1 cellular context compared by ENCODE assay signal in the genomic region with DNA sequence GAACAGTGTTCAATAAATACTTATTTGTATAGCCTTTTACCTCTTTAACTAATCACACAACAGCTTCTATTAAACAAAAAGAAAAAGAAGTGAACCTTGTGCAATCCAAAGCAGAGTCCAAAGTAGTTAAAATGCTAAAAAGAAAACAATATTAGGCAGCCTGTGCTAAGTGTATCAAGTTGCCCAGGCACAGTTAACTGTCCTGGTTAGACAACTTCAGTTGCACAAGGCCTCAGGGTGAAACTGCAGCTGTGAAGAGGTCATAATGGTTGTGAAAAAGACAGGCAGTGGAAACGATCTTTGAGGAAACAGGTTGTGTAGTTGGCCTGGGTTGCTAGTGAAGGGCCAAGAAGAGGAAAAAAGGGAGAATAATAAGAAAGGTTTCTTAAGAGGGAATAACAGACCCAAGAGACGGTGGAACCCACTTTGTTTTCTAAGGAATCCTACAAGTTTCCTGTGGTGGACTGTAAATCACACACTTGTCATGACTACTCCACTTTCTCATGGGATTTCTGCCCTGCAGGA.
TF ChIP-seq lines count a peak whose summit lies in the region.

No MANE protein-coding gene starts in this region.

TF ChIP-seq in HepG2, 621 proteins besides CTCF, POLR2A, EP300 and RAD21 (continued from another document and continues in another):
- TF ChIP-seq, protein P1, sequence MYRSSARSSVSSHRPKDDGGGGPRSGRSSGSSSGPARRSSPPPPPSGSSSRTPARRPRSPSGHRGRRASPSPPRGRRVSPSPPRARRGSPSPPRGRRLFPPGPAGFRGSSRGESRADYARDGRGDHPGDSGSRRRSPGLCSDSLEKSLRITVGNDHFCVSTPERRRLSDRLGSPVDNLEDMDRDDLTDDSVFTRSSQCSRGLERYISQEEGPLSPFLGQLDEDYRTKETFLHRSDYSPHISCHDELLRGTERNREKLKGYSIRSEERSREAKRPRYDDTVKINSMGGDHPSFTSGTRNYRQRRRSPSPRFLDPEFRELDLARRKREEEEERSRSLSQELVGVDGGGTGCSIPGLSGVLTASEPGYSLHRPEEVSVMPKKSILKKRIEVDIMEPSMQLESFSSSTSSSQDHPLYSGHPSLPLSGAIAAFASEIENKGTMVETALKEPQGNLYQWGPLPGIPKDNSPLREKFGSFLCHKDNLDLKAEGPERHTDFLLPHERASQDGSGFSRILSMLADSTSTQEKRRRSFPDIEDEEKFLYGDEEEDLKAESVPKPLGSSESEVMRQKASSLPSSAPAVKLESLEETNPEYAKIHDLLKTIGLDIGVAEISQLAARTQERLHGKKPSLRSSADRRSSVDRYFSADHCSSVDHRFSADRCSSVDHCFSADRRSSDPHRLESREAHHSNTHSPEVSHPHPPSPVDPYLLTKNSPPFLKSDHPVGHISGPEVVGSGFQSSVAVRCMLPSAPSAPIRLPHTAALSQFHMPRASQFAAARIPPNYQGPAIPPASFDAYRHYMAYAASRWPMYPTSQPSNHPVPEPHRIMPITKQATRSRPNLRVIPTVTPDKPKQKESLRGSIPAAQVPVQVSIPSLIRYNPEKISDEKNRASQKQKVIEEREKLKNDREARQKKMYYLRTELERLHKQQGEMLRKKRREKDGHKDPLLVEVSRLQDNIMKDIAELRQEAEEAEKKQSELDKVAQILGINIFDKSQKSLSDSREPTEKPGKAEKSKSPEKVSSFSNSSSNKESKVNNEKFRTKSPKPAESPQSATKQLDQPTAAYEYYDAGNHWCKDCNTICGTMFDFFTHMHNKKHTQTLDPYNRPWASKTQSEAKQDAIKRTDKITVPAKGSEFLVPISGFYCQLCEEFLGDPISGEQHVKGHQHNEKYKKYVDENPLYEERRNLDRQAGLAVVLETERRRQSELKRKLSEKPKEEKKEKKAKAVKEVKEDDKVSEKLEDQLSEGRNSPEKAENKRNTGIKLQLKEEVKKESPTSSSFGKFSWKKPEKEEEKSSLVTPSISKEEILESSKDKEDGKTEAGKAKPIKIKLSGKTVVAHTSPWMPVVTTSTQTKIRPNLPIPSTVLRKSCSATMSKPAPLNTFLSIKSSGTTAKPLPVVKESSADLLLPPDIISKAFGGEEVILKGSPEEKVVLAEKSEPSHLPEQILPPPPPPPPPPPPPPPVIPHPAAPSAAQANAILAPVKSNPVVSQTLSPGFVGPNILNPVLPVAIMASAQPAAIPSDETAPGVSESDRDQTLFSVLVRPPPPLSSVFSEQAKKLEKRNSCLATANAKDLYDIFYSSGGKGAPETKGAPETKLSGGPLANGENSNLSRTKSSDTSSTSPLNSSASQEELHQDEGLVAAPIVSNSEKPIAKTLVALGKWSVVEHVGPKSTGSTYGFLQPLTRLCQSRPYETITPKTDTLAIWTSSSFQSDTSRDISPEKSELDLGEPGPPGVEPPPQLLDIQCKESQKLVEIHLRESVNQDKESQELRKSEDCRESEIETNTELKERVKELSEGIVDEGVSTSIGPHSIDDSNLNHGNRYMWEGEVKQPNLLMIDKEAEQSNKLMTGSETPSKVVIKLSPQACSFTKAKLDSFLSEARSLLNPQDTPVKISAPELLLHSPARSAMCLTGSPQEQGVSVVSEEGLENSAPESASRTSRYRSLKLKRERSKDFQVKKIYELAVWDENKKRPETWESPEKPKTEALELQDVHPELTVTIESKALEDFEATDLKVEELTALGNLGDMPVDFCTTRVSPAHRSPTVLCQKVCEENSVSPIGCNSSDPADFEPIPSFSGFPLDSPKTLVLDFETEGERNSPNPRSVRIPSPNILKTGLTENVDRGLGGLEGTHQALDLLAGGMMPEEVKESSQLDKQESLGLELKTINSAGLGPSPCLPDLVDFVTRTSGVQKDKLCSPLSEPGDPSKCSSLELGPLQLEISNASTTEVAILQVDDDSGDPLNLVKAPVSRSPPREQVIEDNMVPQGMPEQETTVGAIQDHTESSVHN (CRISPR knock-in tag; IDR thresholded peaks at IDR 0.05) = no peak
- TF ChIP-seq, protein P2, sequence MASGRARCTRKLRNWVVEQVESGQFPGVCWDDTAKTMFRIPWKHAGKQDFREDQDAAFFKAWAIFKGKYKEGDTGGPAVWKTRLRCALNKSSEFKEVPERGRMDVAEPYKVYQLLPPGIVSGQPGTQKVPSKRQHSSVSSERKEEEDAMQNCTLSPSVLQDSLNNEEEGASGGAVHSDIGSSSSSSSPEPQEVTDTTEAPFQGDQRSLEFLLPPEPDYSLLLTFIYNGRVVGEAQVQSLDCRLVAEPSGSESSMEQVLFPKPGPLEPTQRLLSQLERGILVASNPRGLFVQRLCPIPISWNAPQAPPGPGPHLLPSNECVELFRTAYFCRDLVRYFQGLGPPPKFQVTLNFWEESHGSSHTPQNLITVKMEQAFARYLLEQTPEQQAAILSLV (CRISPR knock-in tag; IDR thresholded peaks at IDR 0.05; ENCODE audit: borderline replicate concordance) = no peak
- TF ChIP-seq ZNF225 (CRISPR knock-in tag; IDR thresholded peaks at IDR 0.05) (no peak), NFKB2 (CRISPR knock-in tag; IDR thresholded peaks at IDR 0.05; ENCODE audit: borderline replicate concordance) (no peak), SOX13 (IDR thresholded peaks at IDR 0.05) (no peak), SOX13 (CRISPR knock-in tag; conservative IDR thresholded peaks at IDR 0.05 in 1 of 2, IDR thresholded peaks at IDR 0.05 in 1 of 2) (peak in 1 of 2 experiments; percentile 40; a peak in 1 of 4 replicates), GPN1 (CRISPR knock-in tag; IDR thresholded peaks at IDR 0.05; ENCODE audit: borderline replicate concordance) (no peak), FOXM1 (CRISPR knock-in tag; IDR thresholded peaks at IDR 0.05) (no peak), ZZZ3 (CRISPR knock-in tag; IDR thresholded peaks at IDR 0.05; ENCODE audit: borderline replicate concordance) (no peak), SMC3 (IDR thresholded peaks at IDR 0.05; ENCODE audit: low read length) (no peak), ZNF207 (IDR thresholded peaks at IDR 0.05; ENCODE audit: borderline replicate concordance) (no peak), ZNF138 (CRISPR knock-in tag; IDR thresholded peaks at IDR 0.05; ENCODE audit: low read depth) (no peak), RXRB (CRISPR knock-in tag; IDR thresholded peaks at IDR 0.05; ENCODE audit: borderline replicate concordance) (peak; percentile 62; the same call in 1 of the 2 replicates), ZNF224 (CRISPR knock-in tag; IDR thresholded peaks at IDR 0.05) (no peak), JDP2 (CRISPR knock-in tag; IDR thresholded peaks at IDR 0.05; ENCODE audit: borderline replicate concordance) (no peak)
- TF ChIP-seq, protein P3, sequence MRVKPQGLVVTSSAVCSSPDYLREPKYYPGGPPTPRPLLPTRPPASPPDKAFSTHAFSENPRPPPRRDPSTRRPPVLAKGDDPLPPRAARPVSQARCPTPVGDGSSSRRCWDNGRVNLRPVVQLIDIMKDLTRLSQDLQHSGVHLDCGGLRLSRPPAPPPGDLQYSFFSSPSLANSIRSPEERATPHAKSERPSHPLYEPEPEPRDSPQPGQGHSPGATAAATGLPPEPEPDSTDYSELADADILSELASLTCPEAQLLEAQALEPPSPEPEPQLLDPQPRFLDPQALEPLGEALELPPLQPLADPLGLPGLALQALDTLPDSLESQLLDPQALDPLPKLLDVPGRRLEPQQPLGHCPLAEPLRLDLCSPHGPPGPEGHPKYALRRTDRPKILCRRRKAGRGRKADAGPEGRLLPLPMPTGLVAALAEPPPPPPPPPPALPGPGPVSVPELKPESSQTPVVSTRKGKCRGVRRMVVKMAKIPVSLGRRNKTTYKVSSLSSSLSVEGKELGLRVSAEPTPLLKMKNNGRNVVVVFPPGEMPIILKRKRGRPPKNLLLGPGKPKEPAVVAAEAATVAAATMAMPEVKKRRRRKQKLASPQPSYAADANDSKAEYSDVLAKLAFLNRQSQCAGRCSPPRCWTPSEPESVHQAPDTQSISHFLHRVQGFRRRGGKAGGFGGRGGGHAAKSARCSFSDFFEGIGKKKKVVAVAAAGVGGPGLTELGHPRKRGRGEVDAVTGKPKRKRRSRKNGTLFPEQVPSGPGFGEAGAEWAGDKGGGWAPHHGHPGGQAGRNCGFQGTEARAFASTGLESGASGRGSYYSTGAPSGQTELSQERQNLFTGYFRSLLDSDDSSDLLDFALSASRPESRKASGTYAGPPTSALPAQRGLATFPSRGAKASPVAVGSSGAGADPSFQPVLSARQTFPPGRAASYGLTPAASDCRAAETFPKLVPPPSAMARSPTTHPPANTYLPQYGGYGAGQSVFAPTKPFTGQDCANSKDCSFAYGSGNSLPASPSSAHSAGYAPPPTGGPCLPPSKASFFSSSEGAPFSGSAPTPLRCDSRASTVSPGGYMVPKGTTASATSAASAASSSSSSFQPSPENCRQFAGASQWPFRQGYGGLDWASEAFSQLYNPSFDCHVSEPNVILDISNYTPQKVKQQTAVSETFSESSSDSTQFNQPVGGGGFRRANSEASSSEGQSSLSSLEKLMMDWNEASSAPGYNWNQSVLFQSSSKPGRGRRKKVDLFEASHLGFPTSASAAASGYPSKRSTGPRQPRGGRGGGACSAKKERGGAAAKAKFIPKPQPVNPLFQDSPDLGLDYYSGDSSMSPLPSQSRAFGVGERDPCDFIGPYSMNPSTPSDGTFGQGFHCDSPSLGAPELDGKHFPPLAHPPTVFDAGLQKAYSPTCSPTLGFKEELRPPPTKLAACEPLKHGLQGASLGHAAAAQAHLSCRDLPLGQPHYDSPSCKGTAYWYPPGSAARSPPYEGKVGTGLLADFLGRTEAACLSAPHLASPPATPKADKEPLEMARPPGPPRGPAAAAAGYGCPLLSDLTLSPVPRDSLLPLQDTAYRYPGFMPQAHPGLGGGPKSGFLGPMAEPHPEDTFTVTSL (CRISPR knock-in tag; IDR thresholded peaks at IDR 0.05; ENCODE audit: borderline replicate concordance) = peak; percentile 45; the same call in 1 of the 2 replicates
- TF ChIP-seq, protein P4, sequence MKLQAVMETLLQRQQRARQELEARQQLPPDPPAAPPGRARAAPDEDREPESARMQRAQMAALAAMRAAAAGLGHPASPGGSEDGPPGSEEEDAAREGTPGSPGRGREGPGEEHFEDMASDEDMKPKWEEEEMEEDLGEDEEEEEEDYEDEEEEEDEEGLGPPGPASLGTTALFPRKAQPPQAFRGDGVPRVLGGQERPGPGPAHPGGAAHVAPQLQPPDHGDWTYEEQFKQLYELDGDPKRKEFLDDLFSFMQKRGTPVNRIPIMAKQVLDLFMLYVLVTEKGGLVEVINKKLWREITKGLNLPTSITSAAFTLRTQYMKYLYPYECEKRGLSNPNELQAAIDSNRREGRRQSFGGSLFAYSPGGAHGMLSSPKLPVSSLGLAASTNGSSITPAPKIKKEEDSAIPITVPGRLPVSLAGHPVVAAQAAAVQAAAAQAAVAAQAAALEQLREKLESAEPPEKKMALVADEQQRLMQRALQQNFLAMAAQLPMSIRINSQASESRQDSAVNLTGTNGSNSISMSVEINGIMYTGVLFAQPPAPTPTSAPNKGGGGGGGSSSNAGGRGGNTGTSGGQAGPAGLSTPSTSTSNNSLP (IDR thresholded peaks at IDR 0.05; ENCODE audit: low read depth, low read length) = peak; percentile 19; the same call in 1 of the 2 replicates
- TF ChIP-seq, protein P5, sequence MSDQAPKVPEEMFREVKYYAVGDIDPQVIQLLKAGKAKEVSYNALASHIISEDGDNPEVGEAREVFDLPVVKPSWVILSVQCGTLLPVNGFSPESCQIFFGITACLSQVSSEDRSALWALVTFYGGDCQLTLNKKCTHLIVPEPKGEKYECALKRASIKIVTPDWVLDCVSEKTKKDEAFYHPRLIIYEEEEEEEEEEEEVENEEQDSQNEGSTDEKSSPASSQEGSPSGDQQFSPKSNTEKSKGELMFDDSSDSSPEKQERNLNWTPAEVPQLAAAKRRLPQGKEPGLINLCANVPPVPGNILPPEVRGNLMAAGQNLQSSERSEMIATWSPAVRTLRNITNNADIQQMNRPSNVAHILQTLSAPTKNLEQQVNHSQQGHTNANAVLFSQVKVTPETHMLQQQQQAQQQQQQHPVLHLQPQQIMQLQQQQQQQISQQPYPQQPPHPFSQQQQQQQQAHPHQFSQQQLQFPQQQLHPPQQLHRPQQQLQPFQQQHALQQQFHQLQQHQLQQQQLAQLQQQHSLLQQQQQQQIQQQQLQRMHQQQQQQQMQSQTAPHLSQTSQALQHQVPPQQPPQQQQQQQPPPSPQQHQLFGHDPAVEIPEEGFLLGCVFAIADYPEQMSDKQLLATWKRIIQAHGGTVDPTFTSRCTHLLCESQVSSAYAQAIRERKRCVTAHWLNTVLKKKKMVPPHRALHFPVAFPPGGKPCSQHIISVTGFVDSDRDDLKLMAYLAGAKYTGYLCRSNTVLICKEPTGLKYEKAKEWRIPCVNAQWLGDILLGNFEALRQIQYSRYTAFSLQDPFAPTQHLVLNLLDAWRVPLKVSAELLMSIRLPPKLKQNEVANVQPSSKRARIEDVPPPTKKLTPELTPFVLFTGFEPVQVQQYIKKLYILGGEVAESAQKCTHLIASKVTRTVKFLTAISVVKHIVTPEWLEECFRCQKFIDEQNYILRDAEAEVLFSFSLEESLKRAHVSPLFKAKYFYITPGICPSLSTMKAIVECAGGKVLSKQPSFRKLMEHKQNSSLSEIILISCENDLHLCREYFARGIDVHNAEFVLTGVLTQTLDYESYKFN (CRISPR knock-in tag; conservative IDR thresholded peaks at IDR 0.05) = peak; percentile 80
- TF ChIP-seq, protein P6, sequence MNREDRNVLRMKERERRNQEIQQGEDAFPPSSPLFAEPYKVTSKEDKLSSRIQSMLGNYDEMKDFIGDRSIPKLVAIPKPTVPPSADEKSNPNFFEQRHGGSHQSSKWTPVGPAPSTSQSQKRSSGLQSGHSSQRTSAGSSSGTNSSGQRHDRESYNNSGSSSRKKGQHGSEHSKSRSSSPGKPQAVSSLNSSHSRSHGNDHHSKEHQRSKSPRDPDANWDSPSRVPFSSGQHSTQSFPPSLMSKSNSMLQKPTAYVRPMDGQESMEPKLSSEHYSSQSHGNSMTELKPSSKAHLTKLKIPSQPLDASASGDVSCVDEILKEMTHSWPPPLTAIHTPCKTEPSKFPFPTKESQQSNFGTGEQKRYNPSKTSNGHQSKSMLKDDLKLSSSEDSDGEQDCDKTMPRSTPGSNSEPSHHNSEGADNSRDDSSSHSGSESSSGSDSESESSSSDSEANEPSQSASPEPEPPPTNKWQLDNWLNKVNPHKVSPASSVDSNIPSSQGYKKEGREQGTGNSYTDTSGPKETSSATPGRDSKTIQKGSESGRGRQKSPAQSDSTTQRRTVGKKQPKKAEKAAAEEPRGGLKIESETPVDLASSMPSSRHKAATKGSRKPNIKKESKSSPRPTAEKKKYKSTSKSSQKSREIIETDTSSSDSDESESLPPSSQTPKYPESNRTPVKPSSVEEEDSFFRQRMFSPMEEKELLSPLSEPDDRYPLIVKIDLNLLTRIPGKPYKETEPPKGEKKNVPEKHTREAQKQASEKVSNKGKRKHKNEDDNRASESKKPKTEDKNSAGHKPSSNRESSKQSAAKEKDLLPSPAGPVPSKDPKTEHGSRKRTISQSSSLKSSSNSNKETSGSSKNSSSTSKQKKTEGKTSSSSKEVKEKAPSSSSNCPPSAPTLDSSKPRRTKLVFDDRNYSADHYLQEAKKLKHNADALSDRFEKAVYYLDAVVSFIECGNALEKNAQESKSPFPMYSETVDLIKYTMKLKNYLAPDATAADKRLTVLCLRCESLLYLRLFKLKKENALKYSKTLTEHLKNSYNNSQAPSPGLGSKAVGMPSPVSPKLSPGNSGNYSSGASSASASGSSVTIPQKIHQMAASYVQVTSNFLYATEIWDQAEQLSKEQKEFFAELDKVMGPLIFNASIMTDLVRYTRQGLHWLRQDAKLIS (CRISPR knock-in tag; IDR thresholded peaks at IDR 0.05) = no peak
- TF ChIP-seq, protein P7, sequence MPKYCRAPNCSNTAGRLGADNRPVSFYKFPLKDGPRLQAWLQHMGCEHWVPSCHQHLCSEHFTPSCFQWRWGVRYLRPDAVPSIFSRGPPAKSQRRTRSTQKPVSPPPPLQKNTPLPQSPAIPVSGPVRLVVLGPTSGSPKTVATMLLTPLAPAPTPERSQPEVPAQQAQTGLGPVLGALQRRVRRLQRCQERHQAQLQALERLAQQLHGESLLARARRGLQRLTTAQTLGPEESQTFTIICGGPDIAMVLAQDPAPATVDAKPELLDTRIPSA (CRISPR knock-in tag; IDR thresholded peaks at IDR 0.05; ENCODE audit: borderline replicate concordance) = no peak
